Comparison of ENCODE assay signal across 1 cellular context in the genomic region with DNA sequence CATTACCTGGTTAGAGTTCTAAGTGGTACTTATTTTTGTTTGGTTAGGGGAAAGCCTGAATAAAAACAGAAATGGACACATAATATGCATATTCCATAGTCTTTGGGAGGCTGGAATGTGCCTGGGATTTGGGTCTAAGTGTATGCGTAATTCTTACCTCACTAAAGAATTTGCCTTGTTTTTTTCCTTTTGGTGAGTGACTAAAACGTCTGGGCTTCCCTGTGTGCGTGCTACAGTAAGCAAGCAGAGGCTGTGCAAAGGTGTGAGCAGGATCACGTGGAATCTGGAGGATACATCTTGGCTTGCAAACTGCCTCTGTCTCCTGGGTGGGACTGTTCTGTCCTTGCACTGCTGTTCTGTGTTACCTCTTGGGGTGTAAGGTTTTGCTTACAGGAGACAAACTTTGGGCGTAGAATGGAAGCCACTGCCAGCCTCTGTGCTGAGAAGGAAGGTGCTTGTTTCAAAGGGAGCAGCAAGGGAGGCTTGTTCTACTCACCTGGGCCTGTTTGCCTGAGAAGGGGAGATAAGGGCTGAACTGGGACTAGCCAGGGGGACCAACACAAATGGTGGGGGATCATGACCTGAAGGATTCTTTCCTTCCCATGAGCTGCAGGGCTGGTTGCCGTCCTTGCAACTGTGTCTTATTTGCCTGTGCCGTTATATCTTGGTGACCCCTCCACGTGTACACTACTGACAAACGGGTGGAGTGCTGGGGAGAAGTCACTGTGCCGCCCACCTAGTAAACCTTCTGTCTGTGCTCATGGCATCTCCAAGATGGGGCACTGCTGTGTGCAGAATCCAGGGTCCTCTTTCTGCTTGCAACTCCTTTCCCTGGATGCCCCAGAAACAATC.
TF ChIP-seq lines count a peak whose summit lies in the region.

No MANE protein-coding gene starts in this region.

TF ChIP-seq in K562, 482 proteins besides CTCF, POLR2A, EP300 and RAD21 (continued from another document and continues in another):
- TF ChIP-seq, protein P1, sequence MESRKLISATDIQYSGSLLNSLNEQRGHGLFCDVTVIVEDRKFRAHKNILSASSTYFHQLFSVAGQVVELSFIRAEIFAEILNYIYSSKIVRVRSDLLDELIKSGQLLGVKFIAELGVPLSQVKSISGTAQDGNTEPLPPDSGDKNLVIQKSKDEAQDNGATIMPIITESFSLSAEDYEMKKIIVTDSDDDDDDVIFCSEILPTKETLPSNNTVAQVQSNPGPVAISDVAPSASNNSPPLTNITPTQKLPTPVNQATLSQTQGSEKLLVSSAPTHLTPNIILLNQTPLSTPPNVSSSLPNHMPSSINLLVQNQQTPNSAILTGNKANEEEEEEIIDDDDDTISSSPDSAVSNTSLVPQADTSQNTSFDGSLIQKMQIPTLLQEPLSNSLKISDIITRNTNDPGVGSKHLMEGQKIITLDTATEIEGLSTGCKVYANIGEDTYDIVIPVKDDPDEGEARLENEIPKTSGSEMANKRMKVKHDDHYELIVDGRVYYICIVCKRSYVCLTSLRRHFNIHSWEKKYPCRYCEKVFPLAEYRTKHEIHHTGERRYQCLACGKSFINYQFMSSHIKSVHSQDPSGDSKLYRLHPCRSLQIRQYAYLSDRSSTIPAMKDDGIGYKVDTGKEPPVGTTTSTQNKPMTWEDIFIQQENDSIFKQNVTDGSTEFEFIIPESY (CRISPR knock-in tag; IDR thresholded peaks at IDR 0.05) = no peak
- TF ChIP-seq HDAC8 (tag; IDR thresholded peaks at IDR 0.05) (0 out of 2 replicates have a peak, but pooled peaks have one; percentile 9), FOXA3 (CRISPR knock-in tag; conservative IDR thresholded peaks at IDR 0.05 in 1 of 2, IDR thresholded peaks at IDR 0.05 in 1 of 2) (peak in 1 of 2 experiments; percentile 34; a peak in 2 of 4 replicates), SAFB (IDR thresholded peaks at IDR 0.05; ENCODE audit: borderline replicate concordance, low read depth, low read length) (no peak), PHF8 (IDR thresholded peaks at IDR 0.05; ENCODE audit: borderline replicate concordance, low read length) (peak; percentile 9; the same call in 1 of the 2 replicates), SIN3B (IDR thresholded peaks at IDR 0.05; ENCODE audit: low read depth) (no peak), FOXJ3 (CRISPR knock-in tag; IDR thresholded peaks at IDR 0.05) (no peak), ELF4 (CRISPR knock-in tag; IDR thresholded peaks at IDR 0.05) (no peak; the same call in none of the 2 replicates), ZNF717 (CRISPR knock-in tag; IDR thresholded peaks at IDR 0.05) (peak; percentile 92), PHTF2 (CRISPR knock-in tag; IDR thresholded peaks at IDR 0.05) (0 out of 2 replicates have a peak, but pooled peaks have one; percentile 21), HDGF (IDR thresholded peaks at IDR 0.05) (peak; percentile 69; the same call in 1 of the 2 replicates), POLR2G (IDR thresholded peaks at IDR 0.05; ENCODE audit: low read depth, low read length) (peak; percentile 80), OTX1 (CRISPR knock-in tag; IDR thresholded peaks at IDR 0.05) (peak; percentile 90), ESRRB (CRISPR knock-in tag; IDR thresholded peaks at IDR 0.05; ENCODE audit: borderline replicate concordance) (peak; percentile 89), ZNF347 (CRISPR knock-in tag; IDR thresholded peaks at IDR 0.05; ENCODE audit: low read depth) (0 out of 2 replicates have a peak, but pooled peaks have one; percentile 11), CEBPG (CRISPR knock-in tag; IDR thresholded peaks at IDR 0.05) (no peak), CEBPG (tag; conservative IDR thresholded peaks at IDR 0.05 in 1 of 2, IDR thresholded peaks at IDR 0.05 in 1 of 2) (no peak), RBM34 (IDR thresholded peaks at IDR 0.05; ENCODE audit: borderline replicate concordance, insufficient read depth, low read length) (no peak), RB1 (IDR thresholded peaks at IDR 0.05; ENCODE audit: low read depth) (peak; percentile 14; the same call in 1 of the 2 replicates), ZNF140 (CRISPR knock-in tag; IDR thresholded peaks at IDR 0.05) (no peak), RBM25 (IDR thresholded peaks at IDR 0.05; ENCODE audit: low read depth, low read length, severe bottlenecking) (no peak), ZNF586 (CRISPR knock-in tag; conservative IDR thresholded peaks at IDR 0.05) (peak; percentile 61; the same call in 1 of the 2 replicates), ZNF444 (CRISPR knock-in tag; IDR thresholded peaks at IDR 0.05) (peak; percentile 11; the same call in 1 of the 2 replicates), TEAD1 (CRISPR knock-in tag; IDR thresholded peaks at IDR 0.05) (peak; percentile 49 to 91; a peak in 3 of 4 replicates), GTF2E2 (tag; IDR thresholded peaks at IDR 0.05) (0 out of 2 replicates have a peak, but pooled peaks have one; percentile 41), ZFPM2 (CRISPR knock-in tag; IDR thresholded peaks at IDR 0.05) (0 out of 2 replicates have a peak, but pooled peaks have one; percentile 85), CC2D1A (IDR thresholded peaks at IDR 0.05) (0 out of 2 replicates have a peak, but pooled peaks have one; percentile 10), FOSL1 (tag; conservative IDR thresholded peaks at IDR 0.05) (no peak), MCM2 (IDR thresholded peaks at IDR 0.05; ENCODE audit: low read depth) (no peak), PTBP1 (IDR thresholded peaks at IDR 0.05; ENCODE audit: low read depth, low read length) (peak; percentile 89; the same call in 1 of the 2 replicates), CBX5 (IDR thresholded peaks at IDR 0.05; ENCODE audit: borderline replicate concordance, low read depth) (no peak), PYGO2 (tag; IDR thresholded peaks at IDR 0.05) (peak; percentile 58; the same call in 1 of the 2 replicates), HMGN3 (IDR thresholded peaks at IDR 0.05; ENCODE audit: borderline replicate concordance, extremely low read depth, insufficient read length, low read depth, low read length) (peak; percentile 96), ARNT (IDR thresholded peaks at IDR 0.05) (no peak), ZNF436 (CRISPR knock-in tag; IDR thresholded peaks at IDR 0.05) (peak; percentile 54), KHSRP (IDR thresholded peaks at IDR 0.05) (peak; percentile 61)
- TF ChIP-seq, protein P2, sequence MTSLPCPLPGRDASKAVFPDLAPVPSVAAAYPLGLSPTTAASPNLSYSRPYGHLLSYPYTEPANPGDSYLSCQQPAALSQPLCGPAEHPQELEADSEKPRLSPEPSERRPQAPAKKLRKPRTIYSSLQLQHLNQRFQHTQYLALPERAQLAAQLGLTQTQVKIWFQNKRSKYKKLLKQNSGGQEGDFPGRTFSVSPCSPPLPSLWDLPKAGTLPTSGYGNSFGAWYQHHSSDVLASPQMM (CRISPR knock-in tag; IDR thresholded peaks at IDR 0.05) = peak; percentile 92
- TF ChIP-seq, protein P3, sequence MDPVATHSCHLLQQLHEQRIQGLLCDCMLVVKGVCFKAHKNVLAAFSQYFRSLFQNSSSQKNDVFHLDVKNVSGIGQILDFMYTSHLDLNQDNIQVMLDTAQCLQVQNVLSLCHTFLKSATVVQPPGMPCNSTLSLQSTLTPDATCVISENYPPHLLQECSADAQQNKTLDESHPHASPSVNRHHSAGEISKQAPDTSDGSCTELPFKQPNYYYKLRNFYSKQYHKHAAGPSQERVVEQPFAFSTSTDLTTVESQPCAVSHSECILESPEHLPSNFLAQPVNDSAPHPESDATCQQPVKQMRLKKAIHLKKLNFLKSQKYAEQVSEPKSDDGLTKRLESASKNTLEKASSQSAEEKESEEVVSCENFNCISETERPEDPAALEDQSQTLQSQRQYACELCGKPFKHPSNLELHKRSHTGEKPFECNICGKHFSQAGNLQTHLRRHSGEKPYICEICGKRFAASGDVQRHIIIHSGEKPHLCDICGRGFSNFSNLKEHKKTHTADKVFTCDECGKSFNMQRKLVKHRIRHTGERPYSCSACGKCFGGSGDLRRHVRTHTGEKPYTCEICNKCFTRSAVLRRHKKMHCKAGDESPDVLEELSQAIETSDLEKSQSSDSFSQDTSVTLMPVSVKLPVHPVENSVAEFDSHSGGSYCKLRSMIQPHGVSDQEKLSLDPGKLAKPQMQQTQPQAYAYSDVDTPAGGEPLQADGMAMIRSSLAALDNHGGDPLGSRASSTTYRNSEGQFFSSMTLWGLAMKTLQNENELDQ (CRISPR knock-in tag; IDR thresholded peaks at IDR 0.05; ENCODE audit: borderline replicate concordance) = 0 out of 2 replicates have a peak, but pooled peaks have one; percentile 91
- TF ChIP-seq, protein P4, sequence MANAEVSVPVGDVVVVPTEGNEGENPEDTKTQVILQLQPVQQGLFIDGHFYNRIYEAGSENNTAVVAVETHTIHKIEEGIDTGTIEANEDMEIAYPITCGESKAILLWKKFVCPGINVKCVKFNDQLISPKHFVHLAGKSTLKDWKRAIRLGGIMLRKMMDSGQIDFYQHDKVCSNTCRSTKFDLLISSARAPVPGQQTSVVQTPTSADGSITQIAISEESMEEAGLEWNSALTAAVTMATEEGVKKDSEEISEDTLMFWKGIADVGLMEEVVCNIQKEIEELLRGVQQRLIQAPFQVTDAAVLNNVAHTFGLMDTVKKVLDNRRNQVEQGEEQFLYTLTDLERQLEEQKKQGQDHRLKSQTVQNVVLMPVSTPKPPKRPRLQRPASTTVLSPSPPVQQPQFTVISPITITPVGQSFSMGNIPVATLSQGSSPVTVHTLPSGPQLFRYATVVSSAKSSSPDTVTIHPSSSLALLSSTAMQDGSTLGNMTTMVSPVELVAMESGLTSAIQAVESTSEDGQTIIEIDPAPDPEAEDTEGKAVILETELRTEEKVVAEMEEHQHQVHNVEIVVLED (CRISPR knock-in tag; IDR thresholded peaks at IDR 0.05) = no peak
- TF ChIP-seq, protein P5, sequence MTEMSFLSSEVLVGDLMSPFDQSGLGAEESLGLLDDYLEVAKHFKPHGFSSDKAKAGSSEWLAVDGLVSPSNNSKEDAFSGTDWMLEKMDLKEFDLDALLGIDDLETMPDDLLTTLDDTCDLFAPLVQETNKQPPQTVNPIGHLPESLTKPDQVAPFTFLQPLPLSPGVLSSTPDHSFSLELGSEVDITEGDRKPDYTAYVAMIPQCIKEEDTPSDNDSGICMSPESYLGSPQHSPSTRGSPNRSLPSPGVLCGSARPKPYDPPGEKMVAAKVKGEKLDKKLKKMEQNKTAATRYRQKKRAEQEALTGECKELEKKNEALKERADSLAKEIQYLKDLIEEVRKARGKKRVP (CRISPR knock-in tag; IDR thresholded peaks at IDR 0.05) = peak; percentile 53; the same call in 1 of the 2 replicates
- TF ChIP-seq, protein P6, sequence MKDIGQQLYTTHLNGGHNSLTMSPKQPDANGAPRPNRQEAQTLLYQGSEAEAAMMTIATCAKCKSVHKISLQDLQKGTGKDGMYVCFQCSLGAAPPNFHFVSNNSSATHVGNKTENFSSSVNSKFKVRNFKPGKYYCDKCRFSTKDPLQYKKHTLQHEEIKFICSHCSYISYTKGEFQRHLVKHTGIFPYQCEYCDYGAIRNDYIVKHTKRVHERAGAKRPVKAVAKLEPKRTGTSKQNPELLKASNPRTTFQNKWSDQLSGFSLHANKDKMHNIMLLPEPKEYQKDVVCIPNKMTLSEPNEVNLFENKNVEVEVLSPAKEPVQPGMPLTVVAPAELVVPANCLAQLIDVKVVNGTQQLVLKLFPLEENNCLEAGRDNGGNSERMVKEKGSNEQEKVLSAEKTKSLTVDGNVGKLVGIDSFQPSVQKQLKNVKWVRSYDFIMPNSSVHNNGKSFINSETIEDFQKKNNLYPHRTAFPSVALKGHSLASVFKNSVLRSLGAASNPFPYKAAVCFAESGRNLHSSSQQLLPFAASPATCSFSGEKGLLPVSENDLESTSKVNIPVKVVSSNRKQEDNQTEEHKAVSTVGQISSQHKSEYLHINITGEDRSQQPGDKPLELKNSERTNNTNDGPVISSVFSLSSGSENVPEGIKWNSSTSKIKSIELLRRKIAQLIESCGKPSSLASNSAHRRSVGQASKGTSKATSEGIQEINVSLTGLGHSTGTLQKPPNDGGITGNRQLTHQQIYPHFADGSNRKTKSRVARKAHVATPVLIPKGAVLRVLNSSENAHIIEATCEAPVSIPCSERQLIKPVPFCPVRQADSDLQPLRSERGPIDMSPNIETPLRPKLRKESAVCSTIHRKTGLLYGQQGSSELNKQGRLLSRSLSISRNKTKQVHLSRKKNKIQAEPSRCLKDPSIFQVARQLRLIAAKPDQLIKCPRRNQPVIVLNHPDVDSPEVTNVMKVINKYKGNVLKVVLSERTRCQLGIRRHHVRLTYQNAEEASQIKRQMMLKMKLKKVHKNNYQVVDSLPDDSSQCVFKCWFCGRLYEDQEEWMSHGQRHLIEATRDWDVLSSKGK (CRISPR knock-in tag; IDR thresholded peaks at IDR 0.05) = peak; percentile 83
- TF ChIP-seq, protein P7, sequence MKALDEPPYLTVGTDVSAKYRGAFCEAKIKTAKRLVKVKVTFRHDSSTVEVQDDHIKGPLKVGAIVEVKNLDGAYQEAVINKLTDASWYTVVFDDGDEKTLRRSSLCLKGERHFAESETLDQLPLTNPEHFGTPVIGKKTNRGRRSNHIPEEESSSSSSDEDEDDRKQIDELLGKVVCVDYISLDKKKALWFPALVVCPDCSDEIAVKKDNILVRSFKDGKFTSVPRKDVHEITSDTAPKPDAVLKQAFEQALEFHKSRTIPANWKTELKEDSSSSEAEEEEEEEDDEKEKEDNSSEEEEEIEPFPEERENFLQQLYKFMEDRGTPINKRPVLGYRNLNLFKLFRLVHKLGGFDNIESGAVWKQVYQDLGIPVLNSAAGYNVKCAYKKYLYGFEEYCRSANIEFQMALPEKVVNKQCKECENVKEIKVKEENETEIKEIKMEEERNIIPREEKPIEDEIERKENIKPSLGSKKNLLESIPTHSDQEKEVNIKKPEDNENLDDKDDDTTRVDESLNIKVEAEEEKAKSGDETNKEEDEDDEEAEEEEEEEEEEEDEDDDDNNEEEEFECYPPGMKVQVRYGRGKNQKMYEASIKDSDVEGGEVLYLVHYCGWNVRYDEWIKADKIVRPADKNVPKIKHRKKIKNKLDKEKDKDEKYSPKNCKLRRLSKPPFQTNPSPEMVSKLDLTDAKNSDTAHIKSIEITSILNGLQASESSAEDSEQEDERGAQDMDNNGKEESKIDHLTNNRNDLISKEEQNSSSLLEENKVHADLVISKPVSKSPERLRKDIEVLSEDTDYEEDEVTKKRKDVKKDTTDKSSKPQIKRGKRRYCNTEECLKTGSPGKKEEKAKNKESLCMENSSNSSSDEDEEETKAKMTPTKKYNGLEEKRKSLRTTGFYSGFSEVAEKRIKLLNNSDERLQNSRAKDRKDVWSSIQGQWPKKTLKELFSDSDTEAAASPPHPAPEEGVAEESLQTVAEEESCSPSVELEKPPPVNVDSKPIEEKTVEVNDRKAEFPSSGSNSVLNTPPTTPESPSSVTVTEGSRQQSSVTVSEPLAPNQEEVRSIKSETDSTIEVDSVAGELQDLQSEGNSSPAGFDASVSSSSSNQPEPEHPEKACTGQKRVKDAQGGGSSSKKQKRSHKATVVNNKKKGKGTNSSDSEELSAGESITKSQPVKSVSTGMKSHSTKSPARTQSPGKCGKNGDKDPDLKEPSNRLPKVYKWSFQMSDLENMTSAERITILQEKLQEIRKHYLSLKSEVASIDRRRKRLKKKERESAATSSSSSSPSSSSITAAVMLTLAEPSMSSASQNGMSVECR (CRISPR knock-in tag; IDR thresholded peaks at IDR 0.05) = peak; percentile 60
- TF ChIP-seq, protein P8, sequence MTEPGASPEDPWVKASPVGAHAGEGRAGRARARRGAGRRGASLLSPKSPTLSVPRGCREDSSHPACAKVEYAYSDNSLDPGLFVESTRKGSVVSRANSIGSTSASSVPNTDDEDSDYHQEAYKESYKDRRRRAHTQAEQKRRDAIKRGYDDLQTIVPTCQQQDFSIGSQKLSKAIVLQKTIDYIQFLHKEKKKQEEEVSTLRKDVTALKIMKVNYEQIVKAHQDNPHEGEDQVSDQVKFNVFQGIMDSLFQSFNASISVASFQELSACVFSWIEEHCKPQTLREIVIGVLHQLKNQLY (CRISPR knock-in tag; conservative IDR thresholded peaks at IDR 0.05) = no peak
